ENCODE assay signal across 8 cellular contexts in genomic region chr7:18590744-18591340, GRCh38.
A peak's percentile ranks its signal among the peaks of the same experiment; 100 is the strongest.
DNase-seq lines count a peak whose midpoint lies in the region; ATAC-seq, FAIRE-seq and TF ChIP-seq lines count a peak whose summit lies in the region.

No MANE protein-coding gene starts in this region.

- H3K4me1 ChIP-seq in small intestine (ENCODE audit: control insufficient read depth in 2 of 2, insufficient read depth in 1 of 2, low read depth in 1 of 2, low read length in 1 of 2) = no peaks in the 10 kb centered on the region

- H3K9me3 Mint-ChIP-seq in immature natural killer cell = no peaks in the 10 kb centered on the region

- H3K27me3 Mint-ChIP-seq in immature natural killer cell (ENCODE audit: low read depth in 3 of 3) = no peaks in the 10 kb centered on the region

- no peak overlapping the region for H3K4me3 ChIP-seq in GM12875 (ENCODE audit: low read depth, low read length)
- H3K4me3 ChIP-seq in fibroblast of the aortic adventitia (ENCODE audit: low read depth, low read length) = no peak overlapping the region
- H3K4me3 ChIP-seq in small intestine (ENCODE audit: low read depth in 1 of 2, low read length in 2 of 2) = no peak overlapping the region

- H3K36me3 Mint-ChIP-seq in immature natural killer cell = peaks cover 0 to 9% (median 4%) of the 10 kb centered on the region in 3 donors

- WGBS in small intestine, 3 donors = 17 to 43% (median 19%) methylated on average over 1 of the region's 1 CpG

- no peaks in the 10 kb centered on the region for H3K36me3 ChIP-seq in small intestine (ENCODE audit: control insufficient read depth in 2 of 2, insufficient read depth in 2 of 2, low read length in 2 of 2)

- FAIRE-seq in small intestine (lab: Jason Lieb, UNC) = peak; percentile 77

- H3K27me3 ChIP-seq in small intestine (ENCODE audit: control insufficient read depth in 2 of 2, insufficient read depth in 2 of 2, low read length in 2 of 2) = no peaks in the 10 kb centered on the region

- peak; percentile 63 for DNase-seq in RKO (ENCODE audit: low spot score)
- peak; percentile 82 for DNase-seq in fibroblast of the aortic adventitia (ENCODE audit: low read depth)
- no peak for DNase-seq in small intestine
- DNase-seq in immature natural killer cell = no peak

- TF ChIP-seq CTCF in 22Rv1 (IDR thresholded peaks at IDR 0.05) (peak; percentile 88), GM12875 (IDR thresholded peaks at IDR 0.05; ENCODE audit: borderline replicate concordance, insufficient read depth, low read depth, low read length) (peak; percentile 17; the same call in 1 of the 2 replicates), fibroblast of the aortic adventitia (IDR thresholded peaks at IDR 0.05; ENCODE audit: insufficient read depth, low read length) (peak; percentile 67)

- H3K27ac ChIP-seq in 22Rv1 (no peak overlapping the region), small intestine (ENCODE audit: low read depth in 1 of 2, low read length in 1 of 2) (no peak overlapping the region)

- ATAC-seq in GM18867 (IDR thresholded peaks at IDR 0.05; ENCODE audit: unreplicated experiment) (no peak), GM18868 (IDR thresholded peaks at IDR 0.05; ENCODE audit: unreplicated experiment) (no peak)

- H3K9me3 ChIP-seq in small intestine (ENCODE audit: control insufficient read depth, low read depth) = no peaks in the 10 kb centered on the region

- H3K27ac Mint-ChIP-seq in immature natural killer cell = no peak overlapping the region

- no peaks in the 10 kb centered on the region for H3K4me1 Mint-ChIP-seq in immature natural killer cell

- no peak overlapping the region for H3K4me3 Mint-ChIP-seq in immature natural killer cell

Comparison
In these comparisons a context has a peak if more than half of its experiments do, and no peak if none do; other contexts are left out.
1. CTCF ChIP-seq: peak in every context shown above with its lines; median percentile 88 in 22Rv1; 67 in fibroblast of the aortic adventitia; 17 in GM12875.
2. DNase-seq: peak in RKO (single experiment) and fibroblast of the aortic adventitia (single experiment); none in small intestine (single experiment) and immature natural killer cell (0 of 3).